31 cellular contexts compared by ENCODE assay signal in genomic region chr20:21238818-21239530, GRCh38.
"Had no signal": no experiment of that assay in that cellular context is flagged by ENCODE, and none has a peak within 500 bp of the region (broad histone marks: within the 10 kb centered on the region; RNA-seq: fewer than 3 reads in every experiment).

No MANE protein-coding gene starts in this region.

- H3K36me3 Mint-ChIP-seq: activated naive CD4-positive, alpha-beta T cell treated with anti-CD3 and anti-CD28 coated beads, Interleukin-2, amount 50 U/mL, for 72 hours had no signal

- H3K27me3 ChIP-seq: adrenal gland, body of pancreas, breast epithelium, MG63, SJCRH30 had no signal

- H3K9me3 Mint-ChIP-seq: activated CD4-positive, alpha-beta memory T cell treated with anti-CD3 and anti-CD28 coated beads for 36 hours; activated naive CD4-positive, alpha-beta T cell treated with anti-CD3 and anti-CD28 coated beads for 36 hours; activated naive CD4-positive, alpha-beta T cell treated with anti-CD3 and anti-CD28 coated beads, Interleukin-2, amount 50 U/mL, for 72 hours; activated T-cell treated with anti-CD3 and anti-CD28 coated beads, Interleukin-2, amount 50 U/mL, for 4 hours; activated T-helper 1 cell treated with anti-CD3 and anti-CD28 coated beads, Interleukin-12 subunit alpha, Interleukin-12 subunit beta, Interleukin-2, Interleukin-4 antibody, amounts not matched to agents 30 ng/mL and 10 ng/mL and 1 ng/mL, durations not matched to agents 14 hours and 24 hours and 36 hours; T-helper 1 cell treated with Interleukin-12 subunit alpha and Interleukin-12 subunit beta and Interleukin-4 antibody, amounts not matched to agents 30 μg/mL and 1 μg/mL, for 36 hours; T-helper 2 cell treated with Interferon-gamma antibody and Interleukin-4, amounts not matched to agents 5 μg/mL and 100 μg/mL, for 36 hours had no signal

- FAIRE-seq: astrocyte, TTC549 had no signal

- H3K4me2 ChIP-seq: SK-N-SH had no signal

- H3K4me3 Mint-ChIP-seq: activated CD4-positive, alpha-beta memory T cell treated with anti-CD3 and anti-CD28 coated beads for 36 hours; activated naive CD4-positive, alpha-beta T cell treated with anti-CD3 and anti-CD28 coated beads for 36 hours; activated T-cell treated with anti-CD3 and anti-CD28 coated beads, Interleukin-2, amount 50 U/mL, for 4 hours; activated T-helper 1 cell treated with anti-CD3 and anti-CD28 coated beads, Interleukin-12 subunit alpha, Interleukin-12 subunit beta, Interleukin-2, Interleukin-4 antibody, amounts not matched to agents 30 ng/mL and 10 ng/mL and 1 ng/mL, durations not matched to agents 14 hours and 24 hours and 36 hours; T-helper 1 cell treated with Interleukin-12 subunit alpha and Interleukin-12 subunit beta and Interleukin-4 antibody, amounts not matched to agents 30 μg/mL and 1 μg/mL, for 36 hours; T-helper 2 cell treated with Interferon-gamma antibody and Interleukin-4, amounts not matched to agents 5 μg/mL and 100 μg/mL, for 36 hours had no signal

- H3K36me3 ChIP-seq: adrenal gland, breast epithelium, MG63, SJCRH30 had no signal

- DNase-seq: activated CD4-positive, alpha-beta memory T cell treated with anti-CD3 and anti-CD28 coated beads for 36 hours; activated CD4-positive, alpha-beta T cell treated with anti-CD3 and anti-CD28 coated beads, Interleukin-2, amount 50 U/mL, for 1 hour; activated CD8-positive, alpha-beta memory T cell treated with anti-CD3 and anti-CD28 coated beads, Interleukin-2, amount 50 U/mL, for 4 hours; activated gamma-delta T cell treated with Interleukin-2 at 50 U/mL for 16 hours; activated naive CD4-positive, alpha-beta T cell treated with anti-CD3 and anti-CD28 coated beads for 36 hours; activated T-cell treated with anti-CD3 and anti-CD28 coated beads for 4 hours; activated T-cell treated with anti-CD3 and anti-CD28 coated beads, Interleukin-2, amount 50 U/mL, for 4 hours; body of pancreas; Kasumi-1; MG63; NCI-H1048; NCI-H1105 treated with DMSO at 0.1 percent for 48 hours; NCI-H1436; NCI-H1694; NCI-H1930; NCI-H2081 treated with DMSO at 0.1 percent for 48 hours; NCI-H345; NCI-H524 treated with DMSO at 0.1 percent for 48 hours; NCI-H748 treated with DMSO at 0.1 percent for 48 hours; SHP77; SJCRH30; SK-N-SH had no signal

- H3K27me3 Mint-ChIP-seq: activated CD4-positive, alpha-beta memory T cell treated with anti-CD3 and anti-CD28 coated beads for 36 hours had no signal

- H3K9ac ChIP-seq: SK-N-SH had no signal

- H3K27ac Mint-ChIP-seq: activated CD4-positive, alpha-beta memory T cell treated with anti-CD3 and anti-CD28 coated beads for 36 hours; activated naive CD4-positive, alpha-beta T cell treated with anti-CD3 and anti-CD28 coated beads for 36 hours; activated T-helper 1 cell treated with anti-CD3 and anti-CD28 coated beads, Interleukin-12 subunit alpha, Interleukin-12 subunit beta, Interleukin-2, Interleukin-4 antibody, amounts not matched to agents 30 ng/mL and 10 ng/mL and 1 ng/mL, durations not matched to agents 14 hours and 24 hours and 36 hours; T-helper 1 cell treated with Interleukin-12 subunit alpha and Interleukin-12 subunit beta and Interleukin-4 antibody, amounts not matched to agents 30 μg/mL and 1 μg/mL, for 36 hours; T-helper 2 cell treated with Interferon-gamma antibody and Interleukin-4, amounts not matched to agents 5 μg/mL and 100 μg/mL, for 36 hours had no signal

- H3K27ac ChIP-seq: adrenal gland, body of pancreas, breast epithelium, SJCRH30 had no signal

- H3K4me1 ChIP-seq: breast epithelium had no signal

- H3K9me3 ChIP-seq: adrenal gland, body of pancreas, breast epithelium, MG63, SJCRH30, SK-N-SH had no signal

- H3K9me2 ChIP-seq: SK-N-SH had no signal

- H3K4me3 ChIP-seq: adrenal gland, body of pancreas, breast epithelium, MG63, SJCRH30 had no signal

- ATAC-seq: activated naive CD4-positive, alpha-beta T cell treated with anti-CD3 and anti-CD28 coated beads, Interleukin-2, amount 50 U/mL, for 72 hours; activated T-cell treated with anti-CD3 and anti-CD28 coated beads, Interleukin-2, amount 50 U/mL, for 4 hours; body of pancreas; Panc1 had no signal
